1 cellular context compared by ENCODE assay signal in the genomic region with DNA sequence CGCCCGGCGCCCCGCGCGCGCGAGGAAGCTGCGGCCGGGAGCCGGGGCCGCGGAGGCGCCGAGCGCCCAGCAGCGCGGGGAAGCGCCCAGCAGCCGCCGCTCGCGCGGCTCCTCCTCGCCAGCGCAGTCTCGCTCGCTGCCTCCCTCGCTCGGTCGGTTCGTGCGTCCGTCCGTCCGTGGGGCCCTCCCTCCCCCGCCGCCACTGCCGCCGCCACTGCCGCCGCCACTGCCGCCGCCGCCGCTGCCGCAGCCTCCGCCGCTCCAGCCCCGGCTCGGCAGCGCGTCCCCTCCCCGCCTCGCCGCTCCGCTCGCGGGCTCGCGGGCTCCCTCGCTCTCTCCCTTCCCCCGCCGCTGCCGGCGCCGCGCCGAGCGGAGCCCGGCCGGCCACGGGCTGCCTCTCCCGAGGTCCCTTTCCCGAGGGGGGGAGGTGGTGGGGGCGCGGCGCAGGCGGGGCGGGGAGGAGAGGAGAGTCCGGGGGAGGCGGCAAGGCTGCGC.
TF ChIP-seq lines count a peak whose summit lies in the region.

A gene (minus strand): TSS at position 138 of the 495 bp plus-strand sequence.

TF ChIP-seq in GM23338, 12 proteins besides CTCF, POLR2A, EP300 and RAD21 (continued from another document):
- TF ChIP-seq EZH2phosphoT487 (IDR thresholded peaks at IDR 0.05; ENCODE audit: unreplicated experiment) = no peak
- no peak for TF ChIP-seq POLR2AphosphoS5 (IDR thresholded peaks at IDR 0.05; ENCODE audit: low read depth)
- TF ChIP-seq ZNF114 (CRISPR knock-in tag; IDR thresholded peaks at IDR 0.05) = no peak
- no peak for TF ChIP-seq ZNF331 (CRISPR knock-in tag; IDR thresholded peaks at IDR 0.05; ENCODE audit: low read depth)
- no peak for TF ChIP-seq EZH2 (IDR thresholded peaks at IDR 0.05; ENCODE audit: low read depth, unreplicated experiment)
- TF ChIP-seq, protein P1, sequence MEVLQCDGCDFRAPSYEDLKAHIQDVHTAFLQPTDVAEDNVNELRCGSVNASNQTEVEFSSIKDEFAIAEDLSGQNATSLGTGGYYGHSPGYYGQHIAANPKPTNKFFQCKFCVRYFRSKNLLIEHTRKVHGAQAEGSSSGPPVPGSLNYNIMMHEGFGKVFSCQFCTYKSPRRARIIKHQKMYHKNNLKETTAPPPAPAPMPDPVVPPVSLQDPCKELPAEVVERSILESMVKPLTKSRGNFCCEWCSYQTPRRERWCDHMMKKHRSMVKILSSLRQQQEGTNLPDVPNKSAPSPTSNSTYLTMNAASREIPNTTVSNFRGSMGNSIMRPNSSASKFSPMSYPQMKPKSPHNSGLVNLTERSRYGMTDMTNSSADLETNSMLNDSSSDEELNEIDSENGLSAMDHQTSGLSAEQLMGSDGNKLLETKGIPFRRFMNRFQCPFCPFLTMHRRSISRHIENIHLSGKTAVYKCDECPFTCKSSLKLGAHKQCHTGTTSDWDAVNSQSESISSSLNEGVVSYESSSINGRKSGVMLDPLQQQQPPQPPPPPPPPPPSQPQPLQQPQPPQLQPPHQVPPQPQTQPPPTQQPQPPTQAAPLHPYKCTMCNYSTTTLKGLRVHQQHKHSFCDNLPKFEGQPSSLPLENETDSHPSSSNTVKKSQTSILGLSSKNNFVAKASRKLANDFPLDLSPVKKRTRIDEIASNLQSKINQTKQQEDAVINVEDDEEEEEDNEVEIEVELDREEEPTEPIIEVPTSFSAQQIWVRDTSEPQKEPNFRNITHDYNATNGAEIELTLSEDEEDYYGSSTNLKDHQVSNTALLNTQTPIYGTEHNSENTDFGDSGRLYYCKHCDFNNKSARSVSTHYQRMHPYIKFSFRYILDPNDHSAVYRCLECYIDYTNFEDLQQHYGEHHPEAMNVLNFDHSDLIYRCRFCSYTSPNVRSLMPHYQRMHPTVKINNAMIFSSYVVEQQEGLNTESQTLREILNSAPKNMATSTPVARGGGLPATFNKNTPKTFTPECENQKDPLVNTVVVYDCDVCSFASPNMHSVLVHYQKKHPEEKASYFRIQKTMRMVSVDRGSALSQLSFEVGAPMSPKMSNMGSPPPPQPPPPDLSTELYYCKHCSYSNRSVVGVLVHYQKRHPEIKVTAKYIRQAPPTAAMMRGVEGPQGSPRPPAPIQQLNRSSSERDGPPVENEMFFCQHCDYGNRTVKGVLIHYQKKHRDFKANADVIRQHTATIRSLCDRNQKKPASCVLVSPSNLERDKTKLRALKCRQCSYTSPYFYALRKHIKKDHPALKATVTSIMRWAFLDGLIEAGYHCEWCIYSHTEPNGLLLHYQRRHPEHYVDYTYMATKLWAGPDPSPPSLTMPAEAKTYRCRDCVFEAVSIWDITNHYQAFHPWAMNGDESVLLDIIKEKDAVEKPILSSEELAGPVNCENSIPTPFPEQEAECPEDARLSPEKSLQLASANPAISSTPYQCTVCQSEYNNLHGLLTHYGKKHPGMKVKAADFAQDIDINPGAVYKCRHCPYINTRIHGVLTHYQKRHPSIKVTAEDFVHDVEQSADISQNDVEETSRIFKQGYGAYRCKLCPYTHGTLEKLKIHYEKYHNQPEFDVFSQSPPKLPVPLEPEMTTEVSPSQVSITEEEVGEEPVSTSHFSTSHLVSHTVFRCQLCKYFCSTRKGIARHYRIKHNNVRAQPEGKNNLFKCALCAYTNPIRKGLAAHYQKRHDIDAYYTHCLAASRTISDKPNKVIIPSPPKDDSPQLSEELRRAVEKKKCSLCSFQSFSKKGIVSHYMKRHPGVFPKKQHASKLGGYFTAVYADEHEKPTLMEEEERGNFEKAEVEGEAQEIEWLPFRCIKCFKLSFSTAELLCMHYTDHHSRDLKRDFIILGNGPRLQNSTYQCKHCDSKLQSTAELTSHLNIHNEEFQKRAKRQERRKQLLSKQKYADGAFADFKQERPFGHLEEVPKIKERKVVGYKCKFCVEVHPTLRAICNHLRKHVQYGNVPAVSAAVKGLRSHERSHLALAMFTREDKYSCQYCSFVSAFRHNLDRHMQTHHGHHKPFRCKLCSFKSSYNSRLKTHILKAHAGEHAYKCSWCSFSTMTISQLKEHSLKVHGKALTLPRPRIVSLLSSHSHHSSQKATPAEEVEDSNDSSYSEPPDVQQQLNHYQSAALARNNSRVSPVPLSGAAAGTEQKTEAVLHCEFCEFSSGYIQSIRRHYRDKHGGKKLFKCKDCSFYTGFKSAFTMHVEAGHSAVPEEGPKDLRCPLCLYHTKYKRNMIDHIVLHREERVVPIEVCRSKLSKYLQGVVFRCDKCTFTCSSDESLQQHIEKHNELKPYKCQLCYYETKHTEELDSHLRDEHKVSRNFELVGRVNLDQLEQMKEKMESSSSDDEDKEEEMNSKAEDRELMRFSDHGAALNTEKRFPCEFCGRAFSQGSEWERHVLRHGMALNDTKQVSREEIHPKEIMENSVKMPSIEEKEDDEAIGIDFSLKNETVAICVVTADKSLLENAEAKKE (CRISPR knock-in tag; IDR thresholded peaks at IDR 0.05) = no peak
- TF ChIP-seq CREB1 (CRISPR knock-in tag; IDR thresholded peaks at IDR 0.05; ENCODE audit: low read depth) = no peak
